1 cellular context compared by ENCODE assay signal in the genomic region with DNA sequence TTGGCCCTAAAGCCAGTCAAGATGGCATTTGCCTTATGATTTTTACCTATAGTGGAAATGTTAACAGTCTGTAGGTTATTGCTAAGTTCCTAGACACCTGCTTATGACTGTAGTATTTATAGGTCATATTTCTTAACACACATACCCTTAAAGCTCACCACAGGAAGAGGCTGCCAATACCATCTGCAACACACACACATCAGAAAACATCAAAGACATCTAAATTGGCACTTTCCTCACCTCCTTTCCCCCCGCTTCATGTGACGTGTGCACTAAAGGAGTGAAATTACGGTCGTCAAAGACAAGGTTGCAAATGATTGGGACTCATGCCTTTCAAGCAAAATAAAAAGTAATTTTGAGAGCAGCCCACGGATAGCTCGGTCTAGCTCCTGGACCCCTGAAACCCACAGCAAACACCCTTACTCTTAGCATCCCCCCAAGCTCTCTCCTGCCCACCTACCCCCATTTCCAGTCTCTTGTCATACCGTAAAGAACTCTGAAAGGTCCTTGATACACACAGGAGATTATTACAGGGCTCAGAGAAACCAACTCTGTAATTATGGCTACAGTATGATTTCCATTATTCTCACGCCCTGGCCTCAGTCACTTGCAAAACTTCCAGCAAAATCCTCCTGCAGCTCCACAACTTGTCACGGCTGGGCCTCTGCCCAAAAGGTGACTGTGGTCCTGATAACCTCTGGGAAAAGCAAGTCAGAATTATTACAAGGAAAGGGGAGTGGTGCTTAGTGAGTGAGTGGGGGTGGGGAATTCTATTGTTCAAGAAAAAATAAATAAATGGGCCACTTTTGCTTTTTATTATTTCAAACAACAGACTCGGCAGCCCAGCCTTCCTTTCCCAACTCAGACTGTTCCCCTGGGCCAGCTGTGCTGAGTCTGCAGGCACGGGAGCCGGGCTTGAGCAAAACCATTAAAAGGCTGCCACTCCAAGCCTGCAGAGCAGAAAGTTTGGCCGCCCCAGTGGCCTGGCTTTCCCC.
TF ChIP-seq lines count a peak whose summit lies in the region.

No MANE protein-coding gene starts in this region.

TF ChIP-seq in HEK293, 187 proteins besides CTCF, POLR2A, EP300 and RAD21 (continued from another document and continues in another):
- TF ChIP-seq ZNF76 (tag by site-specific recombination; IDR thresholded peaks at IDR 0.05; ENCODE audit: borderline replicate concordance, low read depth) (no peak), ZNF654 (tag by site-specific recombination; IDR thresholded peaks at IDR 0.05; ENCODE audit: low read depth) (no peak), ZNF174 (tag by site-specific recombination; IDR thresholded peaks at IDR 0.05) (no peak), ZNF548 (tag by site-specific recombination; IDR thresholded peaks at IDR 0.05) (no peak), BCL11B (tag by site-specific recombination; IDR thresholded peaks at IDR 0.05; ENCODE audit: low read depth) (no peak), IKZF3 (tag by site-specific recombination; IDR thresholded peaks at IDR 0.05) (no peak), KLF10 (tag by site-specific recombination; IDR thresholded peaks at IDR 0.05) (peak; percentile 59; the same call in 1 of the 2 replicates), ZNF112 (tag by site-specific recombination; IDR thresholded peaks at IDR 0.05) (no peak), ZNF426 (tag by site-specific recombination; IDR thresholded peaks at IDR 0.05) (no peak), ZNF311 (tag by site-specific recombination; IDR thresholded peaks at IDR 0.05; ENCODE audit: borderline replicate concordance) (no peak), ZNF354C (tag by site-specific recombination; IDR thresholded peaks at IDR 0.05; ENCODE audit: borderline replicate concordance, low read depth) (no peak), ZSCAN23 (tag by site-specific recombination; IDR thresholded peaks at IDR 0.05) (no peak), FEZF1 (tag by site-specific recombination; IDR thresholded peaks at IDR 0.05) (peak; percentile 96), MYNN (tag by site-specific recombination; IDR thresholded peaks at IDR 0.05; ENCODE audit: borderline replicate concordance) (no peak), ZNF830 (tag by site-specific recombination; IDR thresholded peaks at IDR 0.05; ENCODE audit: low read depth) (no peak), ZNF202 (tag by site-specific recombination; IDR thresholded peaks at IDR 0.05; ENCODE audit: borderline replicate concordance) (no peak), ZNF658 (tag by site-specific recombination; IDR thresholded peaks at IDR 0.05) (no peak), ZNF747 (tag by site-specific recombination; IDR thresholded peaks at IDR 0.05) (no peak), KLF16 (tag by site-specific recombination; IDR thresholded peaks at IDR 0.05) (no peak), ZNF571 (tag by site-specific recombination; IDR thresholded peaks at IDR 0.05) (no peak), SP2 (tag by site-specific recombination; IDR thresholded peaks at IDR 0.05) (no peak), ZNF175 (tag by site-specific recombination; IDR thresholded peaks at IDR 0.05) (no peak), ZNF302 (tag by site-specific recombination; IDR thresholded peaks at IDR 0.05; ENCODE audit: low read depth) (no peak), YY1 (tag by site-specific recombination; IDR thresholded peaks at IDR 0.05) (no peak), ZBTB1 (tag by site-specific recombination; IDR thresholded peaks at IDR 0.05) (no peak), KLF1 (tag by site-specific recombination; IDR thresholded peaks at IDR 0.05) (peak; percentile 93), ZNF248 (tag by site-specific recombination; IDR thresholded peaks at IDR 0.05) (no peak), ZNF768 (tag by site-specific recombination; IDR thresholded peaks at IDR 0.05) (no peak), ZBTB17 (tag by site-specific recombination; IDR thresholded peaks at IDR 0.05) (no peak), ZNF416 (tag by site-specific recombination; IDR thresholded peaks at IDR 0.05) (no peak), ZNF510 (tag by site-specific recombination; IDR thresholded peaks at IDR 0.05; ENCODE audit: insufficient replicate concordance) (no peak), ZNF169 (tag by site-specific recombination; IDR thresholded peaks at IDR 0.05) (no peak), ZNF530 (tag by site-specific recombination; IDR thresholded peaks at IDR 0.05; ENCODE audit: low read depth) (no peak), ZNF24 (tag by site-specific recombination; IDR thresholded peaks at IDR 0.05) (no peak), ZNF529 (tag by site-specific recombination; IDR thresholded peaks at IDR 0.05; ENCODE audit: insufficient replicate concordance) (no peak), ZXDB (tag by site-specific recombination; IDR thresholded peaks at IDR 0.05) (peak; percentile 59; the same call in 1 of the 2 replicates), ZBTB20 (tag by site-specific recombination; IDR thresholded peaks at IDR 0.05) (no peak), ZNF514 (tag by site-specific recombination; IDR thresholded peaks at IDR 0.05) (no peak), ZNF138 (tag by site-specific recombination; IDR thresholded peaks at IDR 0.05; ENCODE audit: borderline replicate concordance) (no peak), ZNF501 (tag by site-specific recombination; IDR thresholded peaks at IDR 0.05) (0 out of 2 replicates have a peak, but pooled peaks have one; percentile 0), ZNF133 (tag by site-specific recombination; IDR thresholded peaks at IDR 0.05) (no peak)
- TF ChIP-seq, protein P1, sequence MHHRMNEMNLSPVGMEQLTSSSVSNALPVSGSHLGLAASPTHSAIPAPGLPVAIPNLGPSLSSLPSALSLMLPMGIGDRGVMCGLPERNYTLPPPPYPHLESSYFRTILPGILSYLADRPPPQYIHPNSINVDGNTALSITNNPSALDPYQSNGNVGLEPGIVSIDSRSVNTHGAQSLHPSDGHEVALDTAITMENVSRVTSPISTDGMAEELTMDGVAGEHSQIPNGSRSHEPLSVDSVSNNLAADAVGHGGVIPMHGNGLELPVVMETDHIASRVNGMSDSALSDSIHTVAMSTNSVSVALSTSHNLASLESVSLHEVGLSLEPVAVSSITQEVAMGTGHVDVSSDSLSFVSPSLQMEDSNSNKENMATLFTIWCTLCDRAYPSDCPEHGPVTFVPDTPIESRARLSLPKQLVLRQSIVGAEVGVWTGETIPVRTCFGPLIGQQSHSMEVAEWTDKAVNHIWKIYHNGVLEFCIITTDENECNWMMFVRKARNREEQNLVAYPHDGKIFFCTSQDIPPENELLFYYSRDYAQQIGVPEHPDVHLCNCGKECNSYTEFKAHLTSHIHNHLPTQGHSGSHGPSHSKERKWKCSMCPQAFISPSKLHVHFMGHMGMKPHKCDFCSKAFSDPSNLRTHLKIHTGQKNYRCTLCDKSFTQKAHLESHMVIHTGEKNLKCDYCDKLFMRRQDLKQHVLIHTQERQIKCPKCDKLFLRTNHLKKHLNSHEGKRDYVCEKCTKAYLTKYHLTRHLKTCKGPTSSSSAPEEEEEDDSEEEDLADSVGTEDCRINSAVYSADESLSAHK (tag by site-specific recombination; IDR thresholded peaks at IDR 0.05), result no peak
- TF ChIP-seq, protein P2, sequence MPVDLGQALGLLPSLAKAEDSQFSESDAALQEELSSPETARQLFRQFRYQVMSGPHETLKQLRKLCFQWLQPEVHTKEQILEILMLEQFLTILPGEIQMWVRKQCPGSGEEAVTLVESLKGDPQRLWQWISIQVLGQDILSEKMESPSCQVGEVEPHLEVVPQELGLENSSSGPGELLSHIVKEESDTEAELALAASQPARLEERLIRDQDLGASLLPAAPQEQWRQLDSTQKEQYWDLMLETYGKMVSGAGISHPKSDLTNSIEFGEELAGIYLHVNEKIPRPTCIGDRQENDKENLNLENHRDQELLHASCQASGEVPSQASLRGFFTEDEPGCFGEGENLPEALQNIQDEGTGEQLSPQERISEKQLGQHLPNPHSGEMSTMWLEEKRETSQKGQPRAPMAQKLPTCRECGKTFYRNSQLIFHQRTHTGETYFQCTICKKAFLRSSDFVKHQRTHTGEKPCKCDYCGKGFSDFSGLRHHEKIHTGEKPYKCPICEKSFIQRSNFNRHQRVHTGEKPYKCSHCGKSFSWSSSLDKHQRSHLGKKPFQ (tag by site-specific recombination; IDR thresholded peaks at IDR 0.05), result peak; percentile 86
- TF ChIP-seq, protein P3, sequence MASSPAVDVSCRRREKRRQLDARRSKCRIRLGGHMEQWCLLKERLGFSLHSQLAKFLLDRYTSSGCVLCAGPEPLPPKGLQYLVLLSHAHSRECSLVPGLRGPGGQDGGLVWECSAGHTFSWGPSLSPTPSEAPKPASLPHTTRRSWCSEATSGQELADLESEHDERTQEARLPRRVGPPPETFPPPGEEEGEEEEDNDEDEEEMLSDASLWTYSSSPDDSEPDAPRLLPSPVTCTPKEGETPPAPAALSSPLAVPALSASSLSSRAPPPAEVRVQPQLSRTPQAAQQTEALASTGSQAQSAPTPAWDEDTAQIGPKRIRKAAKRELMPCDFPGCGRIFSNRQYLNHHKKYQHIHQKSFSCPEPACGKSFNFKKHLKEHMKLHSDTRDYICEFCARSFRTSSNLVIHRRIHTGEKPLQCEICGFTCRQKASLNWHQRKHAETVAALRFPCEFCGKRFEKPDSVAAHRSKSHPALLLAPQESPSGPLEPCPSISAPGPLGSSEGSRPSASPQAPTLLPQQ (tag by site-specific recombination; IDR thresholded peaks at IDR 0.05), result no peak
- TF ChIP-seq, protein P4, sequence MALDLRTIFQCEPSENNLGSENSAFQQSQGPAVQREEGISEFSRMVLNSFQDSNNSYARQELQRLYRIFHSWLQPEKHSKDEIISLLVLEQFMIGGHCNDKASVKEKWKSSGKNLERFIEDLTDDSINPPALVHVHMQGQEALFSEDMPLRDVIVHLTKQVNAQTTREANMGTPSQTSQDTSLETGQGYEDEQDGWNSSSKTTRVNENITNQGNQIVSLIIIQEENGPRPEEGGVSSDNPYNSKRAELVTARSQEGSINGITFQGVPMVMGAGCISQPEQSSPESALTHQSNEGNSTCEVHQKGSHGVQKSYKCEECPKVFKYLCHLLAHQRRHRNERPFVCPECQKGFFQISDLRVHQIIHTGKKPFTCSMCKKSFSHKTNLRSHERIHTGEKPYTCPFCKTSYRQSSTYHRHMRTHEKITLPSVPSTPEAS (tag by site-specific recombination; IDR thresholded peaks at IDR 0.05), result no peak
- TF ChIP-seq, protein P5, sequence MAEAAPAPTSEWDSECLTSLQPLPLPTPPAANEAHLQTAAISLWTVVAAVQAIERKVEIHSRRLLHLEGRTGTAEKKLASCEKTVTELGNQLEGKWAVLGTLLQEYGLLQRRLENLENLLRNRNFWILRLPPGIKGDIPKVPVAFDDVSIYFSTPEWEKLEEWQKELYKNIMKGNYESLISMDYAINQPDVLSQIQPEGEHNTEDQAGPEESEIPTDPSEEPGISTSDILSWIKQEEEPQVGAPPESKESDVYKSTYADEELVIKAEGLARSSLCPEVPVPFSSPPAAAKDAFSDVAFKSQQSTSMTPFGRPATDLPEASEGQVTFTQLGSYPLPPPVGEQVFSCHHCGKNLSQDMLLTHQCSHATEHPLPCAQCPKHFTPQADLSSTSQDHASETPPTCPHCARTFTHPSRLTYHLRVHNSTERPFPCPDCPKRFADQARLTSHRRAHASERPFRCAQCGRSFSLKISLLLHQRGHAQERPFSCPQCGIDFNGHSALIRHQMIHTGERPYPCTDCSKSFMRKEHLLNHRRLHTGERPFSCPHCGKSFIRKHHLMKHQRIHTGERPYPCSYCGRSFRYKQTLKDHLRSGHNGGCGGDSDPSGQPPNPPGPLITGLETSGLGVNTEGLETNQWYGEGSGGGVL (tag by site-specific recombination; IDR thresholded peaks at IDR 0.05), result no peak
- TF ChIP-seq, protein P6, sequence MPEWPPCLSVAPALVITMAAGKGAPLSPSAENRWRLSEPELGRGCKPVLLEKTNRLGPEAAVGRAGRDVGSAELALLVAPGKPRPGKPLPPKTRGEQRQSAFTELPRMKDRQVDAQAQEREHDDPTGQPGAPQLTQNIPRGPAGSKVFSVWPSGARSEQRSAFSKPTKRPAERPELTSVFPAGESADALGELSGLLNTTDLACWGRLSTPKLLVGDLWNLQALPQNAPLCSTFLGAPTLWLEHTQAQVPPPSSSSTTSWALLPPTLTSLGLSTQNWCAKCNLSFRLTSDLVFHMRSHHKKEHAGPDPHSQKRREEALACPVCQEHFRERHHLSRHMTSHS (tag by site-specific recombination; IDR thresholded peaks at IDR 0.05), result no peak
- TF ChIP-seq, protein P7, sequence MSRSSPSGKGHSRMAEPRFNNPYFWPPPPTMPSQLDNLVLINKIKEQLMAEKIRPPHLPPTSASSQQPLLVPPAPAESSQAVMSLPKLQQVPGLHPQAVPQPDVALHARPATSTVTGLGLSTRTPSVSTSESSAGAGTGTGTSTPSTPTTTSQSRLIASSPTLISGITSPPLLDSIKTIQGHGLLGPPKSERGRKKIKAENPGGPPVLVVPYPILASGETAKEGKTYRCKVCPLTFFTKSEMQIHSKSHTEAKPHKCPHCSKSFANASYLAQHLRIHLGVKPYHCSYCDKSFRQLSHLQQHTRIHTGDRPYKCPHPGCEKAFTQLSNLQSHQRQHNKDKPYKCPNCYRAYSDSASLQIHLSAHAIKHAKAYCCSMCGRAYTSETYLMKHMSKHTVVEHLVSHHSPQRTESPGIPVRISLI (tag by site-specific recombination; IDR thresholded peaks at IDR 0.05), result no peak
- TF ChIP-seq, protein P8, sequence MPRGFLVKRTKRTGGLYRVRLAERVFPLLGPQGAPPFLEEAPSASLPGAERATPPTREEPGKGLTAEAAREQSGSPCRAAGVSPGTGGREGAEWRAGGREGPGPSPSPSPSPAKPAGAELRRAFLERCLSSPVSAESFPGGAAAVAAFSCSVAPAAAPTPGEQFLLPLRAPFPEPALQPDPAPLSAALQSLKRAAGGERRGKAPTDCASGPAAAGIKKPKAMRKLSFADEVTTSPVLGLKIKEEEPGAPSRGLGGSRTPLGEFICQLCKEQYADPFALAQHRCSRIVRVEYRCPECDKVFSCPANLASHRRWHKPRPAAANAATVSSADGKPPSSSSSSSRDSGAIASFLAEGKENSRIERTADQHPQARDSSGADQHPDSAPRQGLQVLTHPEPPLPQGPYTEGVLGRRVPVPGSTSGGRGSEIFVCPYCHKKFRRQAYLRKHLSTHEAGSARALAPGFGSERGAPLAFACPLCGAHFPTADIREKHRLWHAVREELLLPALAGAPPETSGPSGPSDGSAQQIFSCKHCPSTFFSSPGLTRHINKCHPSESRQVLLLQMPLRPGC (tag by site-specific recombination; IDR thresholded peaks at IDR 0.05), result no peak
- TF ChIP-seq, protein P9, sequence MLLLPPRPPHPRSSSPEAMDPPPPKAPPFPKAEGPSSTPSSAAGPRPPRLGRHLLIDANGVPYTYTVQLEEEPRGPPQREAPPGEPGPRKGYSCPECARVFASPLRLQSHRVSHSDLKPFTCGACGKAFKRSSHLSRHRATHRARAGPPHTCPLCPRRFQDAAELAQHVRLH (tag by site-specific recombination; IDR thresholded peaks at IDR 0.05), result no peak
- TF ChIP-seq, protein P10, sequence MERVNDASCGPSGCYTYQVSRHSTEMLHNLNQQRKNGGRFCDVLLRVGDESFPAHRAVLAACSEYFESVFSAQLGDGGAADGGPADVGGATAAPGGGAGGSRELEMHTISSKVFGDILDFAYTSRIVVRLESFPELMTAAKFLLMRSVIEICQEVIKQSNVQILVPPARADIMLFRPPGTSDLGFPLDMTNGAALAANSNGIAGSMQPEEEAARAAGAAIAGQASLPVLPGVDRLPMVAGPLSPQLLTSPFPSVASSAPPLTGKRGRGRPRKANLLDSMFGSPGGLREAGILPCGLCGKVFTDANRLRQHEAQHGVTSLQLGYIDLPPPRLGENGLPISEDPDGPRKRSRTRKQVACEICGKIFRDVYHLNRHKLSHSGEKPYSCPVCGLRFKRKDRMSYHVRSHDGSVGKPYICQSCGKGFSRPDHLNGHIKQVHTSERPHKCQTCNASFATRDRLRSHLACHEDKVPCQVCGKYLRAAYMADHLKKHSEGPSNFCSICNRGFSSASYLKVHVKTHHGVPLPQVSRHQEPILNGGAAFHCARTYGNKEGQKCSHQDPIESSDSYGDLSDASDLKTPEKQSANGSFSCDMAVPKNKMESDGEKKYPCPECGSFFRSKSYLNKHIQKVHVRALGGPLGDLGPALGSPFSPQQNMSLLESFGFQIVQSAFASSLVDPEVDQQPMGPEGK (tag by site-specific recombination; IDR thresholded peaks at IDR 0.05), result no peak; the same call in 1 of the 2 replicates
